ENCODE assay signal across 8 cellular contexts in genomic region chr2:108447947-108448677, GRCh38. TPM values are rescaled to one million over a fixed set of nuclear protein-coding genes. Genes with fewer than 3 reads are reported as not detected.
DNase-seq lines count a peak whose midpoint lies in the region; ATAC-seq and TF ChIP-seq lines count a peak whose summit lies in the region.

No MANE protein-coding gene starts in this region.

- H3K4me2 ChIP-seq in OCI-LY1 (ENCODE audit: low read length), result peak overlapping the region; percentile 83

- peak overlapping the region; percentile 81 for H3K4me3 ChIP-seq in OCI-LY1 (ENCODE audit: low read depth, low read length, poor library complexity, severe bottlenecking)

- H3K9ac ChIP-seq in OCI-LY1 (ENCODE audit: low read length), result peak overlapping the region; percentile 78

- no peaks in the 10 kb centered on the region for H3K9me2 ChIP-seq in OCI-LY1 (ENCODE audit: low read depth, low read length)

- peak overlapping the region; percentile 97 for H3K4me3 Mint-ChIP-seq in T-helper 1 cell treated with Interleukin-12 subunit alpha and Interleukin-12 subunit beta and Interleukin-4 antibody, amounts not matched to agents 30 μg/mL and 1 μg/mL, for 36 hours
- peak overlapping the region; percentile 91 for H3K4me3 Mint-ChIP-seq in osteocyte (ENCODE audit: unreplicated experiment)

- no peaks in the 10 kb centered on the region for H3F3A ChIP-seq in OCI-LY1 (ENCODE audit: insufficient read depth, low read length)

- peaks cover 27% of the 10 kb centered on the region for H3K4me1 Mint-ChIP-seq in T-helper 1 cell treated with Interleukin-12 subunit alpha and Interleukin-12 subunit beta and Interleukin-4 antibody, amounts not matched to agents 30 μg/mL and 1 μg/mL, for 36 hours (ENCODE audit: low read depth)
- peaks cover 17% of the 10 kb centered on the region for H3K4me1 Mint-ChIP-seq in osteocyte (ENCODE audit: unreplicated experiment)

- H3K9me3 ChIP-seq in OCI-LY1 (ENCODE audit: low read length), result no peaks in the 10 kb centered on the region

- ATAC-seq in HG03460 (IDR thresholded peaks at IDR 0.05; ENCODE audit: unreplicated experiment), result no peak

- H4K20me1 ChIP-seq in OCI-LY1 (ENCODE audit: insufficient read depth, low read length), result no peaks in the 10 kb centered on the region

- H3K27ac ChIP-seq in OCI-LY1 (ENCODE audit: low read depth, low read length, poor library complexity, severe bottlenecking) (no peak overlapping the region), epithelial cell of prostate (peak overlapping the region; percentile 72)

- H3K36me3 ChIP-seq in OCI-LY1 (ENCODE audit: insufficient read depth, low read length), result peaks cover 23% of the 10 kb centered on the region

- peaks cover 23% of the 10 kb centered on the region for H3K4me1 ChIP-seq in OCI-LY1 (ENCODE audit: insufficient read depth, low read length, severe bottlenecking)

- 0 out of 2 replicates have a peak, but pooled peaks cover 3% of the 10 kb centered on the region for H3K79me2 ChIP-seq in OCI-LY1 (ENCODE audit: insufficient read depth, low read length)

- H3K27ac Mint-ChIP-seq in T-helper 1 cell treated with Interleukin-12 subunit alpha and Interleukin-12 subunit beta and Interleukin-4 antibody, amounts not matched to agents 30 μg/mL and 1 μg/mL, for 36 hours, result peak overlapping the region; percentile 99
- peak overlapping the region; percentile 99 for H3K27ac Mint-ChIP-seq in osteocyte (ENCODE audit: unreplicated experiment)

- TF ChIP-seq CTCF in OCI-LY1 (IDR thresholded peaks at IDR 0.05; ENCODE audit: low read length), result no peak
- TF ChIP-seq CTCF in osteocyte (IDR thresholded peaks at IDR 0.05), result no peak

- H3K27me3 ChIP-seq in OCI-LY1 (ENCODE audit: insufficient read depth, low read length), result no peaks in the 10 kb centered on the region

- H2AFZ ChIP-seq in OCI-LY1 (ENCODE audit: low read length), result 0 out of 2 replicates have a peak overlapping the region, but pooled peaks have one; percentile 38

- peaks cover 7% of the 10 kb centered on the region for H3K9me3 Mint-ChIP-seq in T-helper 1 cell treated with Interleukin-12 subunit alpha and Interleukin-12 subunit beta and Interleukin-4 antibody, amounts not matched to agents 30 μg/mL and 1 μg/mL, for 36 hours
- no peaks in the 10 kb centered on the region for H3K9me3 Mint-ChIP-seq in osteocyte (ENCODE audit: unreplicated experiment)

- no peaks in the 10 kb centered on the region for H3K27me3 Mint-ChIP-seq in T-helper 1 cell treated with Interleukin-12 subunit alpha and Interleukin-12 subunit beta and Interleukin-4 antibody, amounts not matched to agents 30 μg/mL and 1 μg/mL, for 36 hours (ENCODE audit: low read depth)
- H3K27me3 Mint-ChIP-seq in osteocyte (ENCODE audit: unreplicated experiment), result no peaks in the 10 kb centered on the region

- H3K36me3 Mint-ChIP-seq in T-helper 1 cell treated with Interleukin-12 subunit alpha and Interleukin-12 subunit beta and Interleukin-4 antibody, amounts not matched to agents 30 μg/mL and 1 μg/mL, for 36 hours (ENCODE audit: low read depth), result peaks cover 17% of the 10 kb centered on the region
- peaks cover 13% of the 10 kb centered on the region for H3K36me3 Mint-ChIP-seq in osteocyte (ENCODE audit: unreplicated experiment)

- DNase-seq in T-helper 1 cell (no peak), epithelial cell of prostate (ENCODE audit: low read depth, low spot score) (no peak), osteocyte (ENCODE audit: extremely low spot score, unreplicated experiment) (no peak), SW 1271 (lab: John Stamatoyannopoulos, UW) (no peak)
- no peak for DNase-seq in stimulated activated CD4-positive, alpha-beta T cell treated with anti-CD3 and anti-CD28 coated beads, Interleukin-4, amount 100 ng/mL, for 1 hour

RNA-seq across cellular contexts. Expression of gene GCC2, which starts 0.9 kb away (rescaled TPM):
- 33.9 and 34.3 TPM in 2 replicates for total RNA-seq in osteocyte
